ENCODE assay signal across 1 cellular context in the genomic region with DNA sequence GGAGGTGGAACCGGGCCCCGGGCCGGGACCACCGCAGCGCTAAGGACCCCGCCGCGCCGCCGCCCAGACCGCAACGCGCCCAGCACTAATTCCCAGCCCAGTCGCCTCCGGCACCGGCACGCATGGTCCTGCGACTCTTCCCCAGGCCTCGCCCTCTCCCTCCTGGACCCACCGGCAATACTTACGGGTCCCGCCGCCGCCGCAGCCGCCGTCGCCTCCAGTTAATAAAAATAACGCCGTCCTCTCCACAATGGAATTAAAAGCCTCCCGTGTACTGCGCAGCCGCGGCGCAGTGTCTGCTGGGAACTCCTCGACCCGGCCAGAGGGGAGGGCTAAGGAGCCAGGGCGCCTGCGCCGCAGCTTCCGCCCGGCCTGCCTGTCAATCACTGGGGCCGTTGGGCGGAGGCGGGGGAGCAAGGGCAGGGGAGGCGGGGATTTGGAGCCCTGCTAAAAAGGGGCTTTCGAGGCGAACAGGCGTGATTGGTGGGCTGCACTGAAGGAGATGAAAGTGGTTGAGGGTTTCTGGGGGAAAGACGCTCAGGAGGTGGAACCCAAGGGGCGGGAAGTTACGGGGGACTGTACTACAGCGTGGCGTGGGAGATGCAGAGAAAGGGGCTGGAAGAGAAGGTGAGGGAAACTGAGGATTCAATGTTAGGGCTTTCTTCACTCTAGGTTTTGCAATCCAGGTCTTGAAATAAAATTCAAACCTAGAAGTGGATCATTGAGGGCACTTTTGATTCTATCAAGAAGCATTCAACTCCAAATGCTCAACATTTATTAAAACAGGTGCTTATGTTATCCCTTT.
TF ChIP-seq lines count a peak whose summit lies in the region.

A gene with protein sequence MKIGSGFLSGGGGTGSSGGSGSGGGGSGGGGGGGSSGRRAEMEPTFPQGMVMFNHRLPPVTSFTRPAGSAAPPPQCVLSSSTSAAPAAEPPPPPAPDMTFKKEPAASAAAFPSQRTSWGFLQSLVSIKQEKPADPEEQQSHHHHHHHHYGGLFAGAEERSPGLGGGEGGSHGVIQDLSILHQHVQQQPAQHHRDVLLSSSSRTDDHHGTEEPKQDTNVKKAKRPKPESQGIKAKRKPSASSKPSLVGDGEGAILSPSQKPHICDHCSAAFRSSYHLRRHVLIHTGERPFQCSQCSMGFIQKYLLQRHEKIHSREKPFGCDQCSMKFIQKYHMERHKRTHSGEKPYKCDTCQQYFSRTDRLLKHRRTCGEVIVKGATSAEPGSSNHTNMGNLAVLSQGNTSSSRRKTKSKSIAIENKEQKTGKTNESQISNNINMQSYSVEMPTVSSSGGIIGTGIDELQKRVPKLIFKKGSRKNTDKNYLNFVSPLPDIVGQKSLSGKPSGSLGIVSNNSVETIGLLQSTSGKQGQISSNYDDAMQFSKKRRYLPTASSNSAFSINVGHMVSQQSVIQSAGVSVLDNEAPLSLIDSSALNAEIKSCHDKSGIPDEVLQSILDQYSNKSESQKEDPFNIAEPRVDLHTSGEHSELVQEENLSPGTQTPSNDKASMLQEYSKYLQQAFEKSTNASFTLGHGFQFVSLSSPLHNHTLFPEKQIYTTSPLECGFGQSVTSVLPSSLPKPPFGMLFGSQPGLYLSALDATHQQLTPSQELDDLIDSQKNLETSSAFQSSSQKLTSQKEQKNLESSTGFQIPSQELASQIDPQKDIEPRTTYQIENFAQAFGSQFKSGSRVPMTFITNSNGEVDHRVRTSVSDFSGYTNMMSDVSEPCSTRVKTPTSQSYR (minus strand): TSS at position 276 of the 805 bp plus-strand sequence. CDS start 331 bp downstream, outside the sequence.

TF ChIP-seq in K562, 482 proteins besides CTCF, POLR2A, EP300 and RAD21 (continued from another document and continues in another):
- TF ChIP-seq, protein P1, sequence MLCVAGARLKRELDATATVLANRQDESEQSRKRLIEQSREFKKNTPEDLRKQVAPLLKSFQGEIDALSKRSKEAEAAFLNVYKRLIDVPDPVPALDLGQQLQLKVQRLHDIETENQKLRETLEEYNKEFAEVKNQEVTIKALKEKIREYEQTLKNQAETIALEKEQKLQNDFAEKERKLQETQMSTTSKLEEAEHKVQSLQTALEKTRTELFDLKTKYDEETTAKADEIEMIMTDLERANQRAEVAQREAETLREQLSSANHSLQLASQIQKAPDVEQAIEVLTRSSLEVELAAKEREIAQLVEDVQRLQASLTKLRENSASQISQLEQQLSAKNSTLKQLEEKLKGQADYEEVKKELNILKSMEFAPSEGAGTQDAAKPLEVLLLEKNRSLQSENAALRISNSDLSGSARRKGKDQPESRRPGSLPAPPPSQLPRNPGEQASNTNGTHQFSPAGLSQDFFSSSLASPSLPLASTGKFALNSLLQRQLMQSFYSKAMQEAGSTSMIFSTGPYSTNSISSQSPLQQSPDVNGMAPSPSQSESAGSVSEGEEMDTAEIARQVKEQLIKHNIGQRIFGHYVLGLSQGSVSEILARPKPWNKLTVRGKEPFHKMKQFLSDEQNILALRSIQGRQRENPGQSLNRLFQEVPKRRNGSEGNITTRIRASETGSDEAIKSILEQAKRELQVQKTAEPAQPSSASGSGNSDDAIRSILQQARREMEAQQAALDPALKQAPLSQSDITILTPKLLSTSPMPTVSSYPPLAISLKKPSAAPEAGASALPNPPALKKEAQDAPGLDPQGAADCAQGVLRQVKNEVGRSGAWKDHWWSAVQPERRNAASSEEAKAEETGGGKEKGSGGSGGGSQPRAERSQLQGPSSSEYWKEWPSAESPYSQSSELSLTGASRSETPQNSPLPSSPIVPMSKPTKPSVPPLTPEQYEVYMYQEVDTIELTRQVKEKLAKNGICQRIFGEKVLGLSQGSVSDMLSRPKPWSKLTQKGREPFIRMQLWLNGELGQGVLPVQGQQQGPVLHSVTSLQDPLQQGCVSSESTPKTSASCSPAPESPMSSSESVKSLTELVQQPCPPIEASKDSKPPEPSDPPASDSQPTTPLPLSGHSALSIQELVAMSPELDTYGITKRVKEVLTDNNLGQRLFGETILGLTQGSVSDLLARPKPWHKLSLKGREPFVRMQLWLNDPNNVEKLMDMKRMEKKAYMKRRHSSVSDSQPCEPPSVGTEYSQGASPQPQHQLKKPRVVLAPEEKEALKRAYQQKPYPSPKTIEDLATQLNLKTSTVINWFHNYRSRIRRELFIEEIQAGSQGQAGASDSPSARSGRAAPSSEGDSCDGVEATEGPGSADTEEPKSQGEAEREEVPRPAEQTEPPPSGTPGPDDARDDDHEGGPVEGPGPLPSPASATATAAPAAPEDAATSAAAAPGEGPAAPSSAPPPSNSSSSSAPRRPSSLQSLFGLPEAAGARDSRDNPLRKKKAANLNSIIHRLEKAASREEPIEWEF (CRISPR knock-in tag; IDR thresholded peaks at IDR 0.05): no peak
- TF ChIP-seq NR4A1 (CRISPR knock-in tag; IDR thresholded peaks at IDR 0.05) (no peak), NR4A1 (tag; IDR thresholded peaks at IDR 0.05) (no peak), ZNF644 (tag; IDR thresholded peaks at IDR 0.05; ENCODE audit: low read depth) (no peak), MCM3 (IDR thresholded peaks at IDR 0.05) (no peak), BDP1 (IDR thresholded peaks at IDR 0.05; ENCODE audit: insufficient read depth, insufficient read length) (no peak), HNRNPH1 (optimal IDR thresholded peaks at IDR 0.05; ENCODE audit: low read depth, low read length) (no peak), CREBBP (IDR thresholded peaks at IDR 0.05; ENCODE audit: low read depth, low read length) (no peak), NCOA6 (IDR thresholded peaks at IDR 0.05) (no peak), SMARCA5 (IDR thresholded peaks at IDR 0.05) (no peak), FOSL1 (tag; conservative IDR thresholded peaks at IDR 0.05) (no peak), POLR2AphosphoS5 (IDR thresholded peaks at IDR 0.05; ENCODE audit: control insufficient read depth, insufficient read depth, low read depth, low read length) (peak; percentile 84), SMARCB1 (IDR thresholded peaks at IDR 0.05; ENCODE audit: insufficient read length, low read depth) (no peak), NFIC (IDR thresholded peaks at IDR 0.05) (no peak), ZNF41 (CRISPR knock-in tag; conservative IDR thresholded peaks at IDR 0.05) (no peak), POLR3G (IDR thresholded peaks at IDR 0.05; ENCODE audit: extremely low read depth, insufficient read length, insufficient replicate concordance) (no peak), JUN (IDR thresholded peaks at IDR 0.05; ENCODE audit: borderline replicate concordance, low read depth, low read length) (0 out of 2 replicates have a peak, but pooled peaks have one; percentile 7), JUN (CRISPR knock-in tag; IDR thresholded peaks at IDR 0.05; ENCODE audit: borderline replicate concordance) (no peak)
- TF ChIP-seq, protein P2, sequence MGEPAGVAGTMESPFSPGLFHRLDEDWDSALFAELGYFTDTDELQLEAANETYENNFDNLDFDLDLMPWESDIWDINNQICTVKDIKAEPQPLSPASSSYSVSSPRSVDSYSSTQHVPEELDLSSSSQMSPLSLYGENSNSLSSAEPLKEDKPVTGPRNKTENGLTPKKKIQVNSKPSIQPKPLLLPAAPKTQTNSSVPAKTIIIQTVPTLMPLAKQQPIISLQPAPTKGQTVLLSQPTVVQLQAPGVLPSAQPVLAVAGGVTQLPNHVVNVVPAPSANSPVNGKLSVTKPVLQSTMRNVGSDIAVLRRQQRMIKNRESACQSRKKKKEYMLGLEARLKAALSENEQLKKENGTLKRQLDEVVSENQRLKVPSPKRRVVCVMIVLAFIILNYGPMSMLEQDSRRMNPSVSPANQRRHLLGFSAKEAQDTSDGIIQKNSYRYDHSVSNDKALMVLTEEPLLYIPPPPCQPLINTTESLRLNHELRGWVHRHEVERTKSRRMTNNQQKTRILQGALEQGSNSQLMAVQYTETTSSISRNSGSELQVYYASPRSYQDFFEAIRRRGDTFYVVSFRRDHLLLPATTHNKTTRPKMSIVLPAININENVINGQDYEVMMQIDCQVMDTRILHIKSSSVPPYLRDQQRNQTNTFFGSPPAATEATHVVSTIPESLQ (CRISPR knock-in tag; IDR thresholded peaks at IDR 0.05): no peak
- TF ChIP-seq, protein P3, sequence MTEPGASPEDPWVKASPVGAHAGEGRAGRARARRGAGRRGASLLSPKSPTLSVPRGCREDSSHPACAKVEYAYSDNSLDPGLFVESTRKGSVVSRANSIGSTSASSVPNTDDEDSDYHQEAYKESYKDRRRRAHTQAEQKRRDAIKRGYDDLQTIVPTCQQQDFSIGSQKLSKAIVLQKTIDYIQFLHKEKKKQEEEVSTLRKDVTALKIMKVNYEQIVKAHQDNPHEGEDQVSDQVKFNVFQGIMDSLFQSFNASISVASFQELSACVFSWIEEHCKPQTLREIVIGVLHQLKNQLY (CRISPR knock-in tag; conservative IDR thresholded peaks at IDR 0.05): no peak
- TF ChIP-seq, protein P4, sequence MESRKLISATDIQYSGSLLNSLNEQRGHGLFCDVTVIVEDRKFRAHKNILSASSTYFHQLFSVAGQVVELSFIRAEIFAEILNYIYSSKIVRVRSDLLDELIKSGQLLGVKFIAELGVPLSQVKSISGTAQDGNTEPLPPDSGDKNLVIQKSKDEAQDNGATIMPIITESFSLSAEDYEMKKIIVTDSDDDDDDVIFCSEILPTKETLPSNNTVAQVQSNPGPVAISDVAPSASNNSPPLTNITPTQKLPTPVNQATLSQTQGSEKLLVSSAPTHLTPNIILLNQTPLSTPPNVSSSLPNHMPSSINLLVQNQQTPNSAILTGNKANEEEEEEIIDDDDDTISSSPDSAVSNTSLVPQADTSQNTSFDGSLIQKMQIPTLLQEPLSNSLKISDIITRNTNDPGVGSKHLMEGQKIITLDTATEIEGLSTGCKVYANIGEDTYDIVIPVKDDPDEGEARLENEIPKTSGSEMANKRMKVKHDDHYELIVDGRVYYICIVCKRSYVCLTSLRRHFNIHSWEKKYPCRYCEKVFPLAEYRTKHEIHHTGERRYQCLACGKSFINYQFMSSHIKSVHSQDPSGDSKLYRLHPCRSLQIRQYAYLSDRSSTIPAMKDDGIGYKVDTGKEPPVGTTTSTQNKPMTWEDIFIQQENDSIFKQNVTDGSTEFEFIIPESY (CRISPR knock-in tag; IDR thresholded peaks at IDR 0.05): no peak
- TF ChIP-seq, protein P5, sequence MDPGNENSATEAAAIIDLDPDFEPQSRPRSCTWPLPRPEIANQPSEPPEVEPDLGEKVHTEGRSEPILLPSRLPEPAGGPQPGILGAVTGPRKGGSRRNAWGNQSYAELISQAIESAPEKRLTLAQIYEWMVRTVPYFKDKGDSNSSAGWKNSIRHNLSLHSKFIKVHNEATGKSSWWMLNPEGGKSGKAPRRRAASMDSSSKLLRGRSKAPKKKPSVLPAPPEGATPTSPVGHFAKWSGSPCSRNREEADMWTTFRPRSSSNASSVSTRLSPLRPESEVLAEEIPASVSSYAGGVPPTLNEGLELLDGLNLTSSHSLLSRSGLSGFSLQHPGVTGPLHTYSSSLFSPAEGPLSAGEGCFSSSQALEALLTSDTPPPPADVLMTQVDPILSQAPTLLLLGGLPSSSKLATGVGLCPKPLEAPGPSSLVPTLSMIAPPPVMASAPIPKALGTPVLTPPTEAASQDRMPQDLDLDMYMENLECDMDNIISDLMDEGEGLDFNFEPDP (CRISPR knock-in tag; IDR thresholded peaks at IDR 0.05): no peak
- TF ChIP-seq, protein P6, sequence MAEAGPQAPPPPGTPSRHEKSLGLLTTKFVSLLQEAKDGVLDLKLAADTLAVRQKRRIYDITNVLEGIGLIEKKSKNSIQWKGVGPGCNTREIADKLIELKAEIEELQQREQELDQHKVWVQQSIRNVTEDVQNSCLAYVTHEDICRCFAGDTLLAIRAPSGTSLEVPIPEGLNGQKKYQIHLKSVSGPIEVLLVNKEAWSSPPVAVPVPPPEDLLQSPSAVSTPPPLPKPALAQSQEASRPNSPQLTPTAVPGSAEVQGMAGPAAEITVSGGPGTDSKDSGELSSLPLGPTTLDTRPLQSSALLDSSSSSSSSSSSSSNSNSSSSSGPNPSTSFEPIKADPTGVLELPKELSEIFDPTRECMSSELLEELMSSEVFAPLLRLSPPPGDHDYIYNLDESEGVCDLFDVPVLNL (CRISPR knock-in tag; IDR thresholded peaks at IDR 0.05; ENCODE audit: low read depth): no peak
- TF ChIP-seq, protein P7, sequence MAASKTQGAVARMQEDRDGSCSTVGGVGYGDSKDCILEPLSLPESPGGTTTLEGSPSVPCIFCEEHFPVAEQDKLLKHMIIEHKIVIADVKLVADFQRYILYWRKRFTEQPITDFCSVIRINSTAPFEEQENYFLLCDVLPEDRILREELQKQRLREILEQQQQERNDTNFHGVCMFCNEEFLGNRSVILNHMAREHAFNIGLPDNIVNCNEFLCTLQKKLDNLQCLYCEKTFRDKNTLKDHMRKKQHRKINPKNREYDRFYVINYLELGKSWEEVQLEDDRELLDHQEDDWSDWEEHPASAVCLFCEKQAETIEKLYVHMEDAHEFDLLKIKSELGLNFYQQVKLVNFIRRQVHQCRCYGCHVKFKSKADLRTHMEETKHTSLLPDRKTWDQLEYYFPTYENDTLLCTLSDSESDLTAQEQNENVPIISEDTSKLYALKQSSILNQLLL (CRISPR knock-in tag; IDR thresholded peaks at IDR 0.05; ENCODE audit: borderline replicate concordance): no peak
- TF ChIP-seq, protein P8, sequence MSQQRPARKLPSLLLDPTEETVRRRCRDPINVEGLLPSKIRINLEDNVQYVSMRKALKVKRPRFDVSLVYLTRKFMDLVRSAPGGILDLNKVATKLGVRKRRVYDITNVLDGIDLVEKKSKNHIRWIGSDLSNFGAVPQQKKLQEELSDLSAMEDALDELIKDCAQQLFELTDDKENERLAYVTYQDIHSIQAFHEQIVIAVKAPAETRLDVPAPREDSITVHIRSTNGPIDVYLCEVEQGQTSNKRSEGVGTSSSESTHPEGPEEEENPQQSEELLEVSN (IDR thresholded peaks at IDR 0.05; ENCODE audit: borderline replicate concordance in 1 of 2, extremely low read depth in 1 of 2, insufficient read depth in 1 of 2, insufficient read length in 1 of 2, low read depth in 1 of 2, low read length in 1 of 2, poor library complexity in 1 of 2, severe bottlenecking in 1 of 2): peak; percentile 30 to 80
- TF ChIP-seq, protein P9, sequence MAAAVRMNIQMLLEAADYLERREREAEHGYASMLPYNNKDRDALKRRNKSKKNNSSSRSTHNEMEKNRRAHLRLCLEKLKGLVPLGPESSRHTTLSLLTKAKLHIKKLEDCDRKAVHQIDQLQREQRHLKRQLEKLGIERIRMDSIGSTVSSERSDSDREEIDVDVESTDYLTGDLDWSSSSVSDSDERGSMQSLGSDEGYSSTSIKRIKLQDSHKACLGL (CRISPR knock-in tag; IDR thresholded peaks at IDR 0.05; ENCODE audit: borderline replicate concordance, poor library complexity, severe bottlenecking): no peak
- TF ChIP-seq, protein P10, sequence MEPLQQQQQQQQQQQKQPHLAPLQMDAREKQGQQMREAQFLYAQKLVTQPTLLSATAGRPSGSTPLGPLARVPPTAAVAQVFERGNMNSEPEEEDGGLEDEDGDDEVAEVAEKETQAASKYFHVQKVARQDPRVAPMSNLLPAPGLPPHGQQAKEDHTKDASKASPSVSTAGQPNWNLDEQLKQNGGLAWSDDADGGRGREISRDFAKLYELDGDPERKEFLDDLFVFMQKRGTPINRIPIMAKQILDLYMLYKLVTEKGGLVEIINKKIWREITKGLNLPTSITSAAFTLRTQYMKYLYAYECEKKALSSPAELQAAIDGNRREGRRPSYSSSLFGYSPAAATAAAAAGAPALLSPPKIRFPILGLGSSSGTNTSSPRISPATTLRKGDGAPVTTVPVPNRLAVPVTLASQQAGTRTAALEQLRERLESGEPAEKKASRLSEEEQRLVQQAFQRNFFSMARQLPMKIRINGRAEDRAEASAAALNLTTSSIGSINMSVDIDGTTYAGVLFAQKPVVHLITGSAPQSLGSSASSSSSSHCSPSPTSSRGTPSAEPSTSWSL (CRISPR knock-in tag; IDR thresholded peaks at IDR 0.05; ENCODE audit: borderline replicate concordance): no peak
- TF ChIP-seq, protein P11, sequence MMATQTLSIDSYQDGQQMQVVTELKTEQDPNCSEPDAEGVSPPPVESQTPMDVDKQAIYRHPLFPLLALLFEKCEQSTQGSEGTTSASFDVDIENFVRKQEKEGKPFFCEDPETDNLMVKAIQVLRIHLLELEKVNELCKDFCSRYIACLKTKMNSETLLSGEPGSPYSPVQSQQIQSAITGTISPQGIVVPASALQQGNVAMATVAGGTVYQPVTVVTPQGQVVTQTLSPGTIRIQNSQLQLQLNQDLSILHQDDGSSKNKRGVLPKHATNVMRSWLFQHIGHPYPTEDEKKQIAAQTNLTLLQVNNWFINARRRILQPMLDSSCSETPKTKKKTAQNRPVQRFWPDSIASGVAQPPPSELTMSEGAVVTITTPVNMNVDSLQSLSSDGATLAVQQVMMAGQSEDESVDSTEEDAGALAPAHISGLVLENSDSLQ (IDR thresholded peaks at IDR 0.05): peak; percentile 100
